Comparison of ENCODE assay signal across 26 cellular contexts in genomic region chr7:158140538-158141220, GRCh38.
"Had no signal": no experiment of that assay in that cellular context is flagged by ENCODE, and none has a peak within 500 bp of the region (broad histone marks: within the 10 kb centered on the region; RNA-seq: fewer than 3 reads in every experiment).

No MANE protein-coding gene starts in this region.

- H3K4me1 ChIP-seq: esophagus squamous epithelium, heart right ventricle, psoas muscle, sigmoid colon, stomach, thyroid gland had no signal

- H3K4me3 ChIP-seq: coronary artery, esophagus squamous epithelium, heart right ventricle, lung, mucosa of descending colon, ovary, psoas muscle, sigmoid colon, stomach, thyroid gland had no signal

- H3K27ac ChIP-seq: coronary artery, esophagus squamous epithelium, heart right ventricle, ovary, psoas muscle, sigmoid colon, stomach, thyroid gland had no signal

- DNase-seq: dermis blood vessel endothelial cell; effector memory CD4-positive, alpha-beta T cell; erythroblast; esophagus squamous epithelium; foreskin melanocyte; glutamatergic neuron; heart right ventricle; hippocampal formation; immature natural killer cell; islet precursor cell; left ventricle myocardium superior; mucosa of descending colon; naive B cell; nucleus accumbens; ovary; psoas muscle; right cardiac atrium; sigmoid colon; stimulated activated CD4-positive, alpha-beta T cell treated with anti-CD3 and anti-CD28 coated beads, Interleukin-2, amount 100 ng/mL, for 24 hours; stimulated activated CD4-positive, alpha-beta T cell treated with anti-CD3 and anti-CD28 coated beads, Interleukin-4, amount 100 ng/mL, for 4 hours; stimulated activated naive B cell treated with anti-CD40 and anti-IgM and Interleukin-4, amounts not matched to agents 10 μg/mL and 1 μg/mL and 100 μg/mL, for 72 hours; stomach; thyroid gland had no signal

- H3K9me3 ChIP-seq: esophagus squamous epithelium, psoas muscle, sigmoid colon, thyroid gland had no signal

- ATAC-seq: heart right ventricle; left ventricle myocardium superior; mucosa of descending colon; psoas muscle; stimulated activated naive B cell treated with anti-CD40 and anti-IgM and Interleukin-4, amounts not matched to agents 10 μg/mL and 1 μg/mL and 100 μg/mL, for 72 hours had no signal

- H3K27me3 ChIP-seq: esophagus squamous epithelium, heart right ventricle, ovary, sigmoid colon, stomach, thyroid gland had no signal

- H3K36me3 ChIP-seq: esophagus squamous epithelium, heart right ventricle, ovary, sigmoid colon, stomach, thyroid gland had no signal

- FAIRE-seq: endometrium had no signal
